Comparison of ENCODE assay signal across 19 cellular contexts in genomic region chr11:96315476-96315875, GRCh38. TPM values are rescaled to one million over a fixed set of nuclear protein-coding genes. Genes with fewer than 3 reads are reported as not detected.
DNase-seq lines count a peak whose midpoint lies in the region; ATAC-seq and TF ChIP-seq lines count a peak whose summit lies in the region.
"Had no signal": no experiment of that assay in that cellular context is flagged by ENCODE, and none has a peak within 500 bp of the region (broad histone marks: within the 10 kb centered on the region; RNA-seq: fewer than 3 reads in every experiment).

No MANE protein-coding gene starts in this region.

- no peaks in the 10 kb centered on the region for H3K9me3 Mint-ChIP-seq in activated CD8-positive, alpha-beta T cell treated with anti-CD3 and anti-CD28 coated beads for 36 hours
- no peaks in the 10 kb centered on the region for H3K9me3 Mint-ChIP-seq in activated CD8-positive, alpha-beta T cell treated with anti-CD3 and anti-CD28 coated beads, Interleukin-2, amount 10 ng/mL, durations not matched to agents 7 days and 5 days (ENCODE audit: insufficient read depth)
- H3K9me3 Mint-ChIP-seq: activated CD4-positive, alpha-beta memory T cell treated with anti-CD3 and anti-CD28 coated beads for 36 hours; activated naive CD8-positive, alpha-beta T cell treated with anti-CD3 and anti-CD28 coated beads, Interleukin-2, amount 10 ng/mL, durations not matched to agents 7 days and 5 days; natural killer cell had no signal

- WGBS in tibial nerve, 2 donors: 72 to 81% methylated on average over 1 of the region's 1 CpG

- H3K36me3 Mint-ChIP-seq in activated CD8-positive, alpha-beta T cell treated with anti-CD3 and anti-CD28 coated beads for 36 hours (ENCODE audit: low read depth): peaks cover 49% of the 10 kb centered on the region
- peaks cover 60% of the 10 kb centered on the region for H3K36me3 Mint-ChIP-seq in activated CD8-positive, alpha-beta T cell treated with anti-CD3 and anti-CD28 coated beads, Interleukin-2, amount 10 ng/mL, durations not matched to agents 7 days and 5 days (ENCODE audit: low read depth)
- H3K36me3 Mint-ChIP-seq: natural killer cell had no signal

- H3K4me3 Mint-ChIP-seq in activated CD8-positive, alpha-beta T cell treated with anti-CD3 and anti-CD28 coated beads for 36 hours: no peak overlapping the region
- no peak overlapping the region for H3K4me3 Mint-ChIP-seq in activated CD8-positive, alpha-beta T cell treated with anti-CD3 and anti-CD28 coated beads, Interleukin-2, amount 10 ng/mL, durations not matched to agents 7 days and 5 days
- H3K4me3 Mint-ChIP-seq: activated CD4-positive, alpha-beta memory T cell treated with anti-CD3 and anti-CD28 coated beads for 36 hours had no signal

- ATAC-seq in activated CD8-positive, alpha-beta T cell treated with anti-CD3 and anti-CD28 coated beads for 36 hours: no peak
- no peak for ATAC-seq in activated CD8-positive, alpha-beta T cell treated with anti-CD3 and anti-CD28 coated beads, Interleukin-2, amount 10 ng/mL, durations not matched to agents 7 days and 5 days
- ATAC-seq: natural killer cell had no signal

- H3K9ac ChIP-seq in colonic mucosa (ENCODE audit: low read depth in 2 of 2, low read length in 2 of 2): no peak overlapping the region
- H3K9ac ChIP-seq: BLaER1 treated with 17β-estradiol and CSF1 and Interleukin-3, amounts not matched to agents 10 nM and 100 nM had no signal

- H3K27me3 ChIP-seq in SJSA1 (replicated peaks) (no peaks in the 10 kb centered on the region), colonic mucosa (no peaks in the 10 kb centered on the region), tibial nerve (no peaks in the 10 kb centered on the region)
- H3K27me3 ChIP-seq: BLaER1 treated with 17β-estradiol and CSF1 and Interleukin-3, amounts not matched to agents 10 nM and 100 nM had no signal

- H3K27me3 Mint-ChIP-seq in activated CD8-positive, alpha-beta T cell treated with anti-CD3 and anti-CD28 coated beads for 36 hours: no peaks in the 10 kb centered on the region
- no peaks in the 10 kb centered on the region for H3K27me3 Mint-ChIP-seq in activated CD8-positive, alpha-beta T cell treated with anti-CD3 and anti-CD28 coated beads, Interleukin-2, amount 10 ng/mL, durations not matched to agents 7 days and 5 days (ENCODE audit: low read depth)
- H3K27me3 Mint-ChIP-seq: activated CD4-positive, alpha-beta memory T cell treated with anti-CD3 and anti-CD28 coated beads for 36 hours; activated naive CD8-positive, alpha-beta T cell treated with anti-CD3 and anti-CD28 coated beads, Interleukin-2, amount 10 ng/mL, durations not matched to agents 7 days and 5 days had no signal

- TF ChIP-seq POLR2A in tibial nerve (IDR thresholded peaks at IDR 0.05): no peak
- TF ChIP-seq POLR2A in erythroblast (IDR thresholded peaks at IDR 0.05; ENCODE audit: low read length): no peak

- CTCF ChIA-PET in activated CD8-positive, alpha-beta T cell treated with anti-CD3 and anti-CD28 coated beads for 36 hours (lab: Charles Lee): interaction anchor here (1.0 to 7.7 kb wide), 3 partner anchors 10 to 108 kb away, joined by 3 to 43 read pairs (median 4); partner anchors contain the start of gene MAML2
- CTCF ChIA-PET in activated CD8-positive, alpha-beta T cell treated with anti-CD3 and anti-CD28 coated beads, Interleukin-2, amount 10 ng/mL, durations not matched to agents 7 days and 5 days (lab: Charles Lee): interaction anchor here (11.0 kb wide), 1 partner anchor 24 kb away, joined by 171 read pairs; the partner anchor contains the start of gene MAML2

- H3K4me1 ChIP-seq in SJSA1 (replicated peaks) (peaks cover 72% of the 10 kb centered on the region), colonic mucosa (peaks cover 21% of the 10 kb centered on the region), tibial nerve (peaks cover 0 to 98% (median 42%) of the 10 kb centered on the region in 4 donors)

- peak overlapping the region; percentile 96 for H3K27ac ChIP-seq in SJSA1
- peak overlapping the region; percentile 56 for H3K27ac ChIP-seq in colonic mucosa
- peak overlapping the region in 3 of 4 donors; percentile 53 to 81 (median 61) for H3K27ac ChIP-seq in tibial nerve
- H3K27ac ChIP-seq: BLaER1 treated with 17β-estradiol and CSF1 and Interleukin-3, amounts not matched to agents 10 nM and 100 nM; VCaP had no signal

- peak overlapping the region; percentile 74 for H3K27ac Mint-ChIP-seq in activated CD8-positive, alpha-beta T cell treated with anti-CD3 and anti-CD28 coated beads for 36 hours
- no peak overlapping the region for H3K27ac Mint-ChIP-seq in activated CD8-positive, alpha-beta T cell treated with anti-CD3 and anti-CD28 coated beads, Interleukin-2, amount 10 ng/mL, durations not matched to agents 7 days and 5 days
- H3K27ac Mint-ChIP-seq: activated CD4-positive, alpha-beta memory T cell treated with anti-CD3 and anti-CD28 coated beads for 36 hours; activated naive CD8-positive, alpha-beta T cell treated with anti-CD3 and anti-CD28 coated beads, Interleukin-2, amount 10 ng/mL, durations not matched to agents 7 days and 5 days had no signal

- POLR2A ChIA-PET in activated CD8-positive, alpha-beta T cell treated with anti-CD3 and anti-CD28 coated beads for 36 hours (lab: Charles Lee): interaction anchor here (0.6 to 2.1 kb wide), 4 partner anchors 19 to 127 kb away, joined by 3 to 9 read pairs (median 3); no protein-coding TSS in a partner anchor
- POLR2A ChIA-PET in activated CD8-positive, alpha-beta T cell treated with anti-CD3 and anti-CD28 coated beads, Interleukin-2, amount 10 ng/mL, durations not matched to agents 7 days and 5 days (lab: Charles Lee): interaction anchor here (0.9 to 1.0 kb wide), 2 partner anchors 17 to 24 kb away, joined by 5 read pairs; no protein-coding TSS in a partner anchor

- no peak for TF ChIP-seq CTCF in activated CD8-positive, alpha-beta T cell treated with anti-CD3 and anti-CD28 coated beads for 36 hours (IDR thresholded peaks at IDR 0.05)
- TF ChIP-seq CTCF in colonic mucosa (IDR thresholded peaks at IDR 0.05) (no peak), tibial nerve (IDR thresholded peaks at IDR 0.05) (no peak)

- H3K9me3 ChIP-seq in SJSA1 (replicated peaks): no peaks in the 10 kb centered on the region
- H3K9me3 ChIP-seq in colonic mucosa: no peaks in the 10 kb centered on the region
- H3K9me3 ChIP-seq in tibial nerve: no peaks in the 10 kb centered on the region
- H3K9me3 ChIP-seq: BLaER1 treated with 17β-estradiol and CSF1 and Interleukin-3, amounts not matched to agents 10 nM and 100 nM had no signal

- H3K4me1 Mint-ChIP-seq in activated CD8-positive, alpha-beta T cell treated with anti-CD3 and anti-CD28 coated beads for 36 hours (ENCODE audit: low read depth): peaks cover 92% of the 10 kb centered on the region
- H3K4me1 Mint-ChIP-seq in activated CD8-positive, alpha-beta T cell treated with anti-CD3 and anti-CD28 coated beads, Interleukin-2, amount 10 ng/mL, durations not matched to agents 7 days and 5 days (ENCODE audit: low read depth): peaks cover 60% of the 10 kb centered on the region

- H3K36me3 ChIP-seq in SJSA1 (no peaks in the 10 kb centered on the region), colonic mucosa (no peaks in the 10 kb centered on the region), tibial nerve (no peaks in the 10 kb centered on the region)

- TF ChIP-seq EP300 in tibial nerve (IDR thresholded peaks at IDR 0.05): no peak

- intact Hi-C loops in activated CD8-positive, alpha-beta T cell treated with anti-CD3 and anti-CD28 coated beads for 36 hours (cut with micrococcal nuclease): no loop called here
- intact Hi-C loops in colonic mucosa (cut with DNase I): no loop called here

- no peak for DNase-seq in activated CD8-positive, alpha-beta T cell treated with anti-CD3 and anti-CD28 coated beads for 36 hours
- DNase-seq in activated CD8-positive, alpha-beta T cell treated with anti-CD3 and anti-CD28 coated beads, Interleukin-2, amount 10 ng/mL, durations not matched to agents 7 days and 5 days: no peak
- DNase-seq in SJSA1 (ENCODE audit: low read depth in 1 of 2, low spot score in 2 of 2): no peak
- no peak for DNase-seq in colonic mucosa
- no peak for DNase-seq in tibial nerve (ENCODE audit: low spot score in 2 of 2)
- DNase-seq in erythroblast (lab: John Stamatoyannopoulos, UW): no peak
- DNase-seq in NCI-H82 treated with DMSO at 0.1 percent for 48 hours (lab: John Stamatoyannopoulos, UW; ENCODE audit: unreplicated experiment): no peak
- no peak for DNase-seq in NCI-H510A (lab: John Stamatoyannopoulos, UW)
- DNase-seq: activated CD4-positive, alpha-beta memory T cell treated with anti-CD3 and anti-CD28 coated beads for 36 hours; activated naive CD8-positive, alpha-beta T cell treated with anti-CD3 and anti-CD28 coated beads, Interleukin-2, amount 10 ng/mL, durations not matched to agents 7 days and 5 days; activated T-cell treated with anti-CD3 and anti-CD28 coated beads, Interleukin-2, amount 50 U/mL, for 48 hours; Kasumi-1; natural killer cell; NCI-H1105; NCI-H524; stimulated activated naive CD4-positive, alpha-beta T cell; T-helper 1 cell had no signal

- H3K4me3 ChIP-seq in SJSA1 (no peak overlapping the region), colonic mucosa (no peak overlapping the region), tibial nerve (no peak overlapping the region)
- H3K4me3 ChIP-seq: BLaER1 treated with 17β-estradiol and CSF1 and Interleukin-3, amounts not matched to agents 10 nM and 100 nM had no signal

RNA-seq across cellular contexts. Expression of gene MAML2, which starts 27.5 kb away (rescaled TPM):
- total RNA-seq in activated CD8-positive, alpha-beta T cell treated with anti-CD3 and anti-CD28 coated beads for 36 hours: 10 to 100 TPM; 11.8 to 12.5 TPM
- total RNA-seq in activated CD8-positive, alpha-beta T cell treated with anti-CD3 and anti-CD28 coated beads, Interleukin-2, amount 10 ng/mL, durations not matched to agents 7 days and 5 days: 10 to 100 TPM; 14.7 to 15.5 TPM
- 6.1 and 8.7 TPM in 2 replicates for total RNA-seq in SJSA1 (2014; rRNA removed; shearing (Covaris generic))
- total RNA-seq in colonic mucosa: 10 to 100 TPM; 10.4 to 11.0 TPM
- 10 to 100 TPM; 20.5 to 38.4 (median 27.9) TPM for total RNA-seq in tibial nerve
